Comparison of ENCODE assay signal across 9 cellular contexts in genomic region chr15:59299919-59300617, GRCh38.
DNase-seq lines count a peak whose midpoint lies in the region; ATAC-seq lines count a peak whose summit lies in the region.
"Had no signal": no experiment of that assay in that cellular context is flagged by ENCODE, and none has a peak within 500 bp of the region (broad histone marks: within the 10 kb centered on the region; RNA-seq: fewer than 3 reads in every experiment).

No MANE protein-coding gene starts in this region.

- intact Hi-C loops in Right ventricle myocardium inferior (cut with DNase I): no loop called here

- 0 out of 2 replicates have a peak, but pooled peaks cover 2% of the 10 kb centered on the region for H3K36me3 ChIP-seq in SJSA1

- ATAC-seq in HG03108 (IDR thresholded peaks at IDR 0.05; ENCODE audit: unreplicated experiment) (peak; percentile 52), Right ventricle myocardium inferior (peak; percentile 86)

- H3K27me3 ChIP-seq in SJSA1 (replicated peaks): no peaks in the 10 kb centered on the region

- H3K27ac ChIP-seq in SJSA1: peak overlapping the region; percentile 78
- H3K27ac ChIP-seq: 22Rv1 had no signal

- peak; percentile 37 for DNase-seq in DMS153 (lab: John Stamatoyannopoulos, UW)
- DNase-seq in DMS153 treated with DMSO at 0.1 percent for 48 hours (lab: John Stamatoyannopoulos, UW; ENCODE audit: unreplicated experiment): no peak
- DNase-seq in SJSA1 (ENCODE audit: low read depth in 1 of 2, low spot score in 2 of 2): peak; percentile 88 to 90
- DNase-seq in activated naive CD4-positive, alpha-beta T cell treated with Interleukin-2 at 50 U/mL for 16 hours: peak; percentile 69
- peak; percentile 78 for DNase-seq in Right ventricle myocardium inferior (ENCODE audit: missing footprints)
- peak; percentile 25 to 49 for DNase-seq in stimulated activated CD4-positive, alpha-beta T cell treated with anti-CD3 and anti-CD28 coated beads, Interleukin-12 subunit alpha, Interleukin-12 subunit beta, amount 100 ng/mL, for 24 hours (ENCODE audit: low read depth in 2 of 2)
- no peak for DNase-seq in NCI-H2227 treated with DMSO at 0.1 percent for 48 hours (lab: John Stamatoyannopoulos, UW)

- H3K4me1 ChIP-seq in SJSA1 (replicated peaks): peaks cover 93% of the 10 kb centered on the region

- no peaks in the 10 kb centered on the region for H3K9me3 ChIP-seq in SJSA1 (replicated peaks)

- no peak overlapping the region for H3K4me3 ChIP-seq in SJSA1

Comparison
In these comparisons a context has a peak if more than half of its experiments do, and no peak if none do; other contexts are left out.
1. DNase-seq: peak in DMS153 (single experiment), SJSA1 (2 of 2), activated naive CD4-positive, alpha-beta T cell treated with Interleukin-2 at 50 U/mL for 16 hours (single experiment), Right ventricle myocardium inferior (single experiment) and stimulated activated CD4-positive, alpha-beta T cell treated with anti-CD3 and anti-CD28 coated beads, Interleukin-12 subunit alpha, Interleukin-12 subunit beta, amount 100 ng/mL, for 24 hours (2 of 2); none in DMS153 treated with DMSO at 0.1 percent for 48 hours (single experiment) and NCI-H2227 treated with DMSO at 0.1 percent for 48 hours (single experiment).